9 cellular contexts compared by ENCODE assay signal in genomic region chr4:184645904-184646610, GRCh38.
DNase-seq lines count a peak whose midpoint lies in the region; TF ChIP-seq lines count a peak whose summit lies in the region.
"Had no signal": no experiment of that assay in that cellular context is flagged by ENCODE, and none has a peak within 500 bp of the region (broad histone marks: within the 10 kb centered on the region; RNA-seq: fewer than 3 reads in every experiment).

No MANE protein-coding gene starts in this region.

- H3K9ac ChIP-seq in OCI-LY1 (ENCODE audit: low read length) (peak overlapping the region; percentile 98; the same call in 1 of the 2 replicates), duodenal mucosa (ENCODE audit: low read depth in 1 of 2, low read length in 2 of 2) (peak overlapping the region in 1 of 2 donors; percentile 47)

- no peak overlapping the region for H2AFZ ChIP-seq in OCI-LY1 (ENCODE audit: low read length)

- no peaks in the 10 kb centered on the region for H4K20me1 ChIP-seq in OCI-LY1 (ENCODE audit: insufficient read depth, low read length)

- peak overlapping the region; percentile 71 for H3K27ac ChIP-seq in OCI-LY1 (ENCODE audit: low read depth, low read length, poor library complexity, severe bottlenecking)
- no peak overlapping the region for H3K27ac ChIP-seq in duodenal mucosa (ENCODE audit: low read depth, low read length)
- H3K27ac ChIP-seq: upper lobe of right lung had no signal

- DNase-seq in NOMO-1 treated with DMSO at 0.1 percent for 48 hours (lab: John Stamatoyannopoulos, UW; ENCODE audit: unreplicated experiment) = peak; percentile 18
- DNase-seq in NOMO-1 treated with dmso at 0.1 percent for 144 hours (lab: John Stamatoyannopoulos, UW; ENCODE audit: unreplicated experiment) = no peak
- peak; percentile 84 for DNase-seq in pons (ENCODE audit: low spot score)
- no peak for DNase-seq in NCI-H524 treated with DMSO at 0.1 percent for 48 hours (lab: John Stamatoyannopoulos, UW)
- DNase-seq in RPMI8226 = no peak
- no peak for DNase-seq in NCI-H1417 treated with DMSO at 0.1 percent for 48 hours (lab: John Stamatoyannopoulos, UW)
- DNase-seq: upper lobe of right lung had no signal

- H3K4me3 ChIP-seq in OCI-LY1 (ENCODE audit: low read depth, low read length, poor library complexity, severe bottlenecking) (peak overlapping the region; percentile 84), duodenal mucosa (ENCODE audit: low read depth in 1 of 2, low read length in 2 of 2) (peak overlapping the region; percentile 93 to 96)
- H3K4me3 ChIP-seq: upper lobe of right lung had no signal

- H3F3A ChIP-seq in OCI-LY1 (ENCODE audit: insufficient read depth, low read length) = no peaks in the 10 kb centered on the region

- peaks cover 59% of the 10 kb centered on the region for H3K79me2 ChIP-seq in OCI-LY1 (ENCODE audit: insufficient read depth, low read length)

- H3K9me3 ChIP-seq in OCI-LY1 (ENCODE audit: low read length) = no peaks in the 10 kb centered on the region
- H3K9me3 ChIP-seq in duodenal mucosa (ENCODE audit: control insufficient read depth in 1 of 2, low read length in 2 of 2) = no peaks in the 10 kb centered on the region
- H3K9me3 ChIP-seq: upper lobe of right lung had no signal

- H3K4me1 ChIP-seq in OCI-LY1 (ENCODE audit: insufficient read depth, low read length, severe bottlenecking) (peaks cover 50% of the 10 kb centered on the region), duodenal mucosa (ENCODE audit: control insufficient read depth in 1 of 2, insufficient read depth in 2 of 2, low read length in 2 of 2) (peaks cover 44 to 49% of the 10 kb centered on the region in 2 donors)

- H3K4me2 ChIP-seq in OCI-LY1 (ENCODE audit: low read length) = peak overlapping the region; percentile 97

- no peaks in the 10 kb centered on the region for H3K27me3 ChIP-seq in OCI-LY1 (ENCODE audit: insufficient read depth, low read length)
- no peaks in the 10 kb centered on the region for H3K27me3 ChIP-seq in duodenal mucosa (ENCODE audit: control insufficient read depth in 1 of 2, insufficient read depth in 2 of 2, low read length in 2 of 2)
- H3K27me3 ChIP-seq: upper lobe of right lung had no signal

- H3K9me2 ChIP-seq in OCI-LY1 (ENCODE audit: low read depth, low read length) = no peaks in the 10 kb centered on the region

- peaks cover 49% of the 10 kb centered on the region for H3K36me3 ChIP-seq in OCI-LY1 (ENCODE audit: insufficient read depth, low read length)
- peaks cover 7 to 14% of the 10 kb centered on the region in 2 donors for H3K36me3 ChIP-seq in duodenal mucosa (ENCODE audit: control insufficient read depth in 1 of 2, insufficient read depth in 2 of 2, low read length in 2 of 2)

- TF ChIP-seq CTCF in OCI-LY1 (IDR thresholded peaks at IDR 0.05; ENCODE audit: low read length) = no peak

Comparison
In these comparisons a context has a peak if more than half of its experiments do, and no peak if none do; other contexts are left out.
1. DNase-seq: peak in NOMO-1 treated with DMSO at 0.1 percent for 48 hours (single experiment) and pons (single experiment); none in NOMO-1 treated with dmso at 0.1 percent for 144 hours (single experiment), NCI-H524 treated with DMSO at 0.1 percent for 48 hours (single experiment), RPMI8226 (single experiment) and NCI-H1417 treated with DMSO at 0.1 percent for 48 hours (single experiment).